In genomic region chr11:134330611-134331564, GRCh38 we compare ENCODE assay signal across 1 cellular context.
TF ChIP-seq lines count a peak whose summit lies in the region.

No MANE protein-coding gene starts in this region.

TF ChIP-seq in A549, 52 proteins besides CTCF, POLR2A, EP300 and RAD21 (continued from another document):
- no peak for TF ChIP-seq PBX3 (IDR thresholded peaks at IDR 0.05)
TF ChIP-seq in A549: peak in this region for 0.
